19 cellular contexts compared by ENCODE assay signal in the genomic region with DNA sequence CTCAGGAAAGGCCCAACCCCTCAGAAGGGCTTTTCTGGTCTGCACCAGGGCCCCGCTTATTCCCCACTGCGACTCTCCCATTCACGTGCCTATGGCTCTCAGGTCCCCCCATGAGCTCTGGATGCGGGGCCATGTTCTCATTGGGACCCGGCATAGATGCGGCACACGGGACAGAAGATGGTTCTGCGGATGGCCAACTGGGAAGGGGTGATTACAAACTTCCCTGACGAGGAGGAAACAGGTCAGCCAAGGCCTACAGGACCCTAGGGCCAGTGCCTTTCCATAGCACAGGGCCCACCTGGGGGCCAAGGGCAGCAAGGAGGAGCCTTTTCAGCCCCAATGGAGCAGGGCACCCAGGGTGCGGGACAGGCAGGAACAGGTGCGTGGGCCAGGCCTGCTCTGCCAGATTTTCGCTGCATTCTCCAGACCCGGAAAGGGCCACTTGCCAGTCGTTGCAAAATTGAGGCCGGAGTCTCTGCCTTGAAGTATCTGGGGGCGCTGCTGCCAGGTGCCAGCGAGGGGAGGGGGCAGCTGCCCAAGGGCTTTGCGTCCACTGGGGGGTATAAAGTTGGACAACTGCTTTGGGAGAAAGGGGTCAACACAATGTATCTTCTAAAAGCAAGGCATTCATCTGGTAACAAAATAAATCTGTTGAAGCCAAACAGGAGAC. TPM values are rescaled to one million over a fixed set of nuclear protein-coding genes. Genes with fewer than 3 reads are reported as not detected.
A peak's percentile ranks its signal among the peaks of the same experiment; 100 is the strongest.
DNase-seq lines count a peak whose midpoint lies in the region; ATAC-seq, FAIRE-seq and TF ChIP-seq lines count a peak whose summit lies in the region.
"Had no signal": no experiment of that assay in that cellular context is flagged by ENCODE, and none has a peak within 500 bp of the region (broad histone marks: within the 10 kb centered on the region; RNA-seq: fewer than 3 reads in every experiment).

No MANE protein-coding gene starts in this region.

- H3K9me3 ChIP-seq in HCT116 (ENCODE audit: control insufficient read depth in 1 of 2, insufficient read depth in 1 of 2, low read depth in 1 of 2, low read length in 2 of 2), result no peaks in the 10 kb centered on the region
- no peaks in the 10 kb centered on the region for H3K9me3 ChIP-seq in astrocyte (ENCODE audit: insufficient read depth, low read depth, low read length)
- H3K9me3 ChIP-seq in gastrocnemius medialis, result no peaks in the 10 kb centered on the region
- H3K9me3 ChIP-seq: mucosa of descending colon had no signal

- no peaks in the 10 kb centered on the region for H3K27me3 Mint-ChIP-seq in astrocyte (ENCODE audit: low read depth, unreplicated experiment)

- TF ChIP-seq RAD21 in HCT116 (IDR thresholded peaks at IDR 0.05; ENCODE audit: low read depth), result no peak

- CTCF ChIA-PET in HCT116 (lab: Charles Lee), result interaction anchor here (0.9 to 2.3 kb wide), 7 partner anchors 10 to 79 kb away, joined by 3 to 36 read pairs (median 8); no protein-coding TSS in a partner anchor

- H3K36me3 Mint-ChIP-seq in astrocyte (ENCODE audit: low read depth, unreplicated experiment), result peaks cover 7% of the 10 kb centered on the region

- DNase-seq in HCT116 (ENCODE audit: low read depth, low spot score) (no peak), astrocyte (ENCODE audit: low read depth) (no peak), left lobe of liver (ENCODE audit: low spot score) (peak; percentile 72), gastrocnemius medialis (peak in 1 of 2 donors; percentile 68), kidney glomerular epithelial cell (lab: John Stamatoyannopoulos, UW) (no peak), DMS53 (lab: John Stamatoyannopoulos, UW) (no peak)
- DNase-seq: foreskin fibroblast; HFFc6; KG1; NCI-H1092; NCI-H2029 treated with DMSO at 0.1 percent for 48 hours; NCI-H510A; OCI-M1; stimulated activated CD4-positive, alpha-beta T cell treated with anti-CD3 and anti-CD28 coated beads, Interleukin-2, amount 100 ng/mL, for 48 hours; T-helper 9 cell had no signal

- intact Hi-C loops in HCT116 (cut with micrococcal nuclease), result no loop called here
- intact Hi-C loops in gastrocnemius medialis (cut with DNase I; ENCODE audit: low total_unique reads), result loop anchor here (2.0 kb wide), 1 partner anchor 22 kb away; no protein-coding TSS in a partner anchor

- peaks cover 21 to 89% of the 10 kb centered on the region in 2 experiments for H3K36me3 ChIP-seq in HCT116 (ENCODE audit: control insufficient read depth in 1 of 2, insufficient read depth in 2 of 2, low read length in 2 of 2)
- peaks cover 18% of the 10 kb centered on the region for H3K36me3 ChIP-seq in astrocyte (ENCODE audit: insufficient read depth, low read length)
- H3K36me3 ChIP-seq in gastrocnemius medialis, result peaks cover 0 to 9% of the 10 kb centered on the region in 2 donors

- RAD21 ChIA-PET in HCT116 (lab: Charles Lee; ENCODE audit: low non-redundant PET in 1 of 2, low total read pairs in 2 of 2, uncharacterized antibody in 2 of 2, unreplicated experiment in 2 of 2), result interaction anchor here (0.7 to 2.6 kb wide), 2 partner anchors 22 to 23 kb away, joined by 3 to 12 read pairs; partner anchors contain the start of gene SLC7A5 (in 1 of the 2)

- H3K9me3 Mint-ChIP-seq in astrocyte (ENCODE audit: unreplicated experiment), result peaks cover 3% of the 10 kb centered on the region
- H3K9me3 Mint-ChIP-seq: HFFc6 had no signal

- TF ChIP-seq CTCF in HCT116 (IDR thresholded peaks at IDR 0.05 in 2 of 3, conservative IDR thresholded peaks at IDR 0.05 in 1 of 3; ENCODE audit: borderline replicate concordance in 1 of 3, insufficient read depth in 1 of 3, low read depth in 2 of 3, low read length in 2 of 3) (no peak), astrocyte (IDR thresholded peaks at IDR 0.05; ENCODE audit: insufficient read depth, low read depth, low read length) (no peak), gastrocnemius medialis (IDR thresholded peaks at IDR 0.05 in 4 of 5, conservative IDR thresholded peaks at IDR 0.05 in 1 of 5) (no peak)

- in situ Hi-C loops in gastrocnemius medialis (cut with MboI; ENCODE audit: low sequenced_read_pairs in 4 of 4), result no loop called here

- H3K4me3 ChIP-seq in HCT116 (replicated peaks in 1 of 2; ENCODE audit: low read depth in 1 of 2, low read length in 2 of 2) (no peak overlapping the region), astrocyte (ENCODE audit: insufficient read depth, low read depth, low read length) (no peak overlapping the region), gastrocnemius medialis (no peak overlapping the region)
- H3K4me3 ChIP-seq: mucosa of descending colon had no signal

- H3K4me2 ChIP-seq in HCT116 (ENCODE audit: low read length), result no peak overlapping the region
- no peak overlapping the region for H3K4me2 ChIP-seq in astrocyte (ENCODE audit: low read length)

- H3K4me3 Mint-ChIP-seq in astrocyte (ENCODE audit: unreplicated experiment), result no peak overlapping the region
- H3K4me3 Mint-ChIP-seq: HFFc6 had no signal

- FAIRE-seq in astrocyte (lab: Jason Lieb, UNC), result no peak
- FAIRE-seq: endometrium had no signal

- H3K27me3 ChIP-seq in HCT116 (ENCODE audit: insufficient read depth, low read length), result no peaks in the 10 kb centered on the region
- H3K27me3 ChIP-seq in astrocyte (ENCODE audit: insufficient read depth, low read length), result no peaks in the 10 kb centered on the region
- no peaks in the 10 kb centered on the region for H3K27me3 ChIP-seq in gastrocnemius medialis

- ATAC-seq in HCT116 (no peak), left lobe of liver (no peak), gastrocnemius medialis (no peak), HG02642 (IDR thresholded peaks at IDR 0.05; ENCODE audit: poor library complexity, unreplicated experiment) (no peak), GM18498 (IDR thresholded peaks at IDR 0.05; ENCODE audit: unreplicated experiment) (no peak)

- H2AFZ ChIP-seq in HCT116 (ENCODE audit: low read depth, low read length, poor library complexity, severe bottlenecking) (no peak overlapping the region), astrocyte (ENCODE audit: low read depth, low read length) (no peak overlapping the region)

- H3K27ac ChIP-seq in HCT116 (ENCODE audit: low read depth, low read length) (no peak overlapping the region), astrocyte (ENCODE audit: low read depth, low read length) (no peak overlapping the region), gastrocnemius medialis (peak overlapping the region; percentile 62 to 100 (median 68))

- H3K9ac ChIP-seq in HCT116 (ENCODE audit: low read length) (no peak overlapping the region), astrocyte (ENCODE audit: low read length) (no peak overlapping the region)

- peaks cover 13 to 17% of the 10 kb centered on the region in 2 experiments for H3K4me1 ChIP-seq in HCT116 (ENCODE audit: control insufficient read depth in 1 of 2, insufficient read depth in 2 of 2, low read length in 2 of 2)
- H3K4me1 ChIP-seq in astrocyte (ENCODE audit: insufficient read depth, low read length), result peaks cover 32% of the 10 kb centered on the region
- peaks cover 62 to 87% of the 10 kb centered on the region in 2 donors for H3K4me1 ChIP-seq in gastrocnemius medialis

- TF ChIP-seq POLR2A in HCT116 (IDR thresholded peaks at IDR 0.05; ENCODE audit: borderline replicate concordance, extremely low read depth, insufficient read depth, insufficient read length) (no peak), gastrocnemius medialis (IDR thresholded peaks at IDR 0.05) (no peak)

- BruUV-seq in HCT116 (replicated peaks; lab: Mats Ljungman, UMichigan), result TSS peak; percentile 12

- H4K20me1 ChIP-seq in HCT116 (ENCODE audit: insufficient read depth) (peaks cover 36% of the 10 kb centered on the region; the same call in 1 of the 2 replicates), astrocyte (ENCODE audit: insufficient read depth, low read length) (peaks cover 95% of the 10 kb centered on the region)

- H3K4me1 Mint-ChIP-seq in astrocyte (ENCODE audit: low read depth, unreplicated experiment), result peaks cover 33% of the 10 kb centered on the region

- peaks cover 100% of the 10 kb centered on the region for H3K79me2 ChIP-seq in HCT116 (ENCODE audit: insufficient read depth, low read length)
- H3K79me2 ChIP-seq in astrocyte (ENCODE audit: insufficient read depth, low read length), result peaks cover 97% of the 10 kb centered on the region

- no peaks in the 10 kb centered on the region for H3K9me2 ChIP-seq in HCT116 (ENCODE audit: insufficient read depth)

- POLR2A ChIA-PET in HCT116 (lab: Charles Lee), result interaction anchor here (0.7 to 1.9 kb wide), 4 partner anchors 17 to 70 kb away, joined by 3 to 5 read pairs (median 4); partner anchors contain the start of gene SLC7A5

- peak overlapping the region; percentile 81 for H3K27ac Mint-ChIP-seq in astrocyte (ENCODE audit: unreplicated experiment)
- H3K27ac Mint-ChIP-seq: HFFc6 had no signal

TF ChIP-seq in HCT116, 20 proteins besides CTCF, POLR2A, EP300 and RAD21 (continues in another document):
- TF ChIP-seq, protein P1, sequence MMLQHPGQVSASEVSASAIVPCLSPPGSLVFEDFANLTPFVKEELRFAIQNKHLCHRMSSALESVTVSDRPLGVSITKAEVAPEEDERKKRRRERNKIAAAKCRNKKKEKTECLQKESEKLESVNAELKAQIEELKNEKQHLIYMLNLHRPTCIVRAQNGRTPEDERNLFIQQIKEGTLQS (IDR thresholded peaks at IDR 0.05), result no peak
- no peak for TF ChIP-seq EZH2phosphoT487 (IDR thresholded peaks at IDR 0.05; ENCODE audit: borderline replicate concordance)
- no peak for TF ChIP-seq YY1 (IDR thresholded peaks at IDR 0.05; ENCODE audit: extremely low read depth, insufficient replicate concordance, low read depth, low read length)
- no peak for TF ChIP-seq ELF1 (IDR thresholded peaks at IDR 0.05; ENCODE audit: borderline replicate concordance, low read depth)
- no peak for TF ChIP-seq CBX3 (IDR thresholded peaks at IDR 0.05; ENCODE audit: low read depth)
- no peak for TF ChIP-seq MAX (IDR thresholded peaks at IDR 0.05)
- TF ChIP-seq EZH2 (IDR thresholded peaks at IDR 0.05), result no peak
- no peak for TF ChIP-seq SP1 (IDR thresholded peaks at IDR 0.05; ENCODE audit: low read depth)

RNA-seq across cellular contexts. Expression of gene SLC7A5, which starts 20.5 kb away (rescaled TPM):
- total RNA-seq in HCT116 (2021; ENCODE audit: unreplicated experiment), result 482 TPM
- polyA plus RNA-seq in HCT116 (2012), result 533 and 540 TPM in 2 replicates
- total RNA-seq in astrocyte, result 815 and 816 TPM in 2 replicates
- 13.4 TPM for total RNA-seq in left lobe of liver
- total RNA-seq in gastrocnemius medialis, result 100 to 1,000 TPM in 1 of 4 donors, 10 to 100 TPM in 2, 1 to 10 TPM in 1; 7.0 to 133 (median 19.1) TPM

Comparison
In these comparisons a context has a peak if more than half of its experiments do, and no peak if none do; other contexts are left out.
1. H3K27ac ChIP-seq: peak in gastrocnemius medialis (4 of 4); none in HCT116 (single experiment) and astrocyte (single experiment).